ENCODE assay signal across 8 cellular contexts in genomic region chr1:43946244-43947060, GRCh38. TPM values are rescaled to one million over a fixed set of nuclear protein-coding genes. Genes with fewer than 3 reads are reported as not detected.
DNase-seq lines count a peak whose midpoint lies in the region; ATAC-seq and TF ChIP-seq lines count a peak whose summit lies in the region.

IPO13 (plus strand) TSS chr1:43946950; CDS start chr1:43947601, 651 bp downstream.

- H3K4me1 ChIP-seq in testis: peaks cover 21% of the 10 kb centered on the region

- DNase-seq in HFF-Myc (ENCODE audit: extremely low read depth, low read depth) (peak; percentile 83), MV-4-11 (lab: John Stamatoyannopoulos, UW) (peak; percentile 92), SK-N-MC (ENCODE audit: low read depth, low spot score) (peak; percentile 65), globus pallidus (ENCODE audit: low spot score) (peak; percentile 98), omental fat pad (ENCODE audit: low spot score) (peak; percentile 77), testis (peak; percentile 97)
- DNase-seq in activated naive CD4-positive, alpha-beta T cell treated with anti-CD3 and anti-CD28 coated beads, Interleukin-2, amount 50 U/mL, for 16 hours: peak; percentile 97

- peaks cover 10% of the 10 kb centered on the region for H3K36me3 ChIP-seq in SK-N-MC (ENCODE audit: insufficient read depth, low read length)
- no peaks in the 10 kb centered on the region for H3K36me3 ChIP-seq in testis (ENCODE audit: low read depth, missing control alignments)

- H3K9ac ChIP-seq in SK-N-MC (ENCODE audit: insufficient read length): peak within 1 kb of the TSS; percentile 98

- H3K4me3 ChIP-seq in GM08714 (ENCODE audit: low read length) (peak within 1 kb of the TSS; percentile 70), HFF-Myc (replicated peaks; ENCODE audit: low read depth, low read length) (peak within 1 kb of the TSS; percentile 86), SK-N-MC (peak within 1 kb of the TSS; percentile 98), testis (peak within 1 kb of the TSS; percentile 68 to 86)

- intact Hi-C loops in testis (cut with DNase I; ENCODE audit: low total_unique reads): no loop called here

- peak; percentile 64 for TF ChIP-seq CTCF in HFF-Myc (IDR thresholded peaks at IDR 0.05; ENCODE audit: low read depth, low read length, missing control alignments)
- TF ChIP-seq CTCF in omental fat pad (IDR thresholded peaks at IDR 0.05): peak in 2 of 3 donors; percentile 36 to 77
- TF ChIP-seq CTCF in testis (IDR thresholded peaks at IDR 0.05): peak; percentile 65 to 82 (median 78)

- peak; percentile 99 for ATAC-seq in omental fat pad (ENCODE audit: low FRiP score)

- H3K27ac ChIP-seq in SK-N-MC: peak within 1 kb of the TSS; percentile 97
- peak within 1 kb of the TSS; percentile 93 for H3K27ac ChIP-seq in testis

- peak; percentile 19 for TF ChIP-seq POLR2A in testis (IDR thresholded peaks at IDR 0.05)

- H3K9me3 ChIP-seq in SK-N-MC (ENCODE audit: low read depth, low read length) (no peaks in the 10 kb centered on the region), testis (no peaks in the 10 kb centered on the region)

- H3K27me3 ChIP-seq in testis: no peaks in the 10 kb centered on the region

- 0% methylated on average over 12 to 58 of the region's 73 CpGs for WGBS in testis, 2 donors

RNA-seq across cellular contexts. Expression of gene IPO13, which starts in this region (rescaled TPM):
- total RNA-seq in omental fat pad (10 to 100 TPM; 18.7 to 23.2 (median 21.1) TPM), testis (10 to 100 TPM; 67.3 to 77.0 TPM)
- 138 TPM for polyA plus RNA-seq in testis (ENCODE audit: insufficient read depth, low read depth, low replicate concordance)

Comparison
In these comparisons a context has a peak if more than half of its experiments do, and no peak if none do; other contexts are left out.
1. Peak in every context shown above with its lines: DNase-seq, ATAC-seq, H3K4me3 ChIP-seq and H3K27ac ChIP-seq.